29 cellular contexts compared by ENCODE assay signal in the genomic region with DNA sequence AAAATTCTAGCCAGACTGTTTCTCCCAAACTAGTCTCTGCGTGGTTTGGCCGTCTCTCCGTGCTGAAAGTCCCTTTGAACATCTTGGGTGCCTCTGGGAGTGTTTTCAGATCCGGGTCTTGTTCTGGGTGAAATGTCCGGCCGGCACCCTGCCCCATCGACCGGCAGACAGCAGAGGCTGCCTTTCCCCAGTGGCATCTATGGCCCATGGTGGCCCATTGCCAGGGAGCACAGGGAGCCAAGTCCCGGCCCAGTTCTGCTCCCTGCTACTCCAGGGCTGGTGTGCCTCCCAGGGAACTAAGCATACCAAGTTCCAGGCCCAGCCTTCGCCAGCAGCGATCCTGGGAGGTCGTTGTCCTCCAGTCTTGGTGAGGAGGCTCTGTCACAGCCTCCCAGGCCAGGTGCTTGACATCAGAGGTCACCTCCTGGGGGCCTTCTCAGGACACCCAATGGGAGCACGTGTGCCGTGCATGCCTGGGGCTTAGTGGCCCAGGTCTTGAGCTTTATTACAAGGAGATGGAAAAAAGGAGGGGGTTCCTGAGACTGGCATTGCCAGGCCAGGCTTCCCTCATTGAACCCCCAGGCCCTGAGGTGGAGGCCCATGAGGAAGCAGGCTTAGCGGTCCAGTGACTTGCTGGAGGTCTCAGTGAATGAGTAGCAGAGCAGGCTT. TPM values are rescaled to one million over a fixed set of nuclear protein-coding genes. Genes with fewer than 3 reads are reported as not detected.
DNase-seq lines count a peak whose midpoint lies in the region; ATAC-seq, FAIRE-seq and TF ChIP-seq lines count a peak whose summit lies in the region.
"Had no signal": no experiment of that assay in that cellular context is flagged by ENCODE, and none has a peak within 500 bp of the region (broad histone marks: within the 10 kb centered on the region; RNA-seq: fewer than 3 reads in every experiment).

No MANE protein-coding gene starts in this region.

- no peaks in the 10 kb centered on the region for H3K9me3 ChIP-seq in right atrium auricular region
- H3K9me3 ChIP-seq: A549, gastrocnemius medialis, left lung, transverse colon had no signal

- no peaks in the 10 kb centered on the region for H3K4me1 ChIP-seq in right atrium auricular region
- H3K4me1 ChIP-seq: A549, gastrocnemius medialis had no signal

- no peak overlapping the region for H3K27ac Mint-ChIP-seq in natural killer cell
- H3K27ac Mint-ChIP-seq: activated naive CD8-positive, alpha-beta T cell; activated T-helper 17 cell treated with anti-CD3 and anti-CD28 coated beads, Interleukin-2, amount 50 U/mL, for 72 hours; nephron progenitor cell had no signal

- no peaks in the 10 kb centered on the region for H3K27me3 ChIP-seq in right atrium auricular region

- H3K9me3 Mint-ChIP-seq in natural killer cell, result no peaks in the 10 kb centered on the region
- H3K9me3 Mint-ChIP-seq: activated T-helper 17 cell treated with anti-CD3 and anti-CD28 coated beads, Interleukin-2, amount 50 U/mL, for 72 hours; nephron progenitor cell had no signal

- intact Hi-C loops in Right ventricle myocardium inferior (cut with DNase I), result no loop called here
- intact Hi-C loops in head of caudate nucleus (cut with DNase I), result no loop called here
- intact Hi-C loops in natural killer cell (cut with micrococcal nuclease), result no loop called here

- no peaks in the 10 kb centered on the region for H3K36me3 Mint-ChIP-seq in natural killer cell
- H3K36me3 Mint-ChIP-seq: activated naive CD8-positive, alpha-beta T cell had no signal

- H3K27me3 Mint-ChIP-seq in natural killer cell (ENCODE audit: low read depth in 2 of 2), result no peaks in the 10 kb centered on the region
- H3K27me3 Mint-ChIP-seq: activated naive CD8-positive, alpha-beta T cell; activated T-helper 17 cell treated with anti-CD3 and anti-CD28 coated beads, Interleukin-2, amount 50 U/mL, for 72 hours had no signal

- no peak overlapping the region for H3K4me3 Mint-ChIP-seq in natural killer cell
- H3K4me3 Mint-ChIP-seq: activated naive CD8-positive, alpha-beta T cell; activated T-helper 17 cell treated with anti-CD3 and anti-CD28 coated beads, Interleukin-2, amount 50 U/mL, for 72 hours; CD14-positive monocyte; nephron progenitor cell had no signal

- H3K27ac ChIP-seq in right atrium auricular region, result no peak overlapping the region
- H3K27ac ChIP-seq: A549, gastrocnemius medialis, left lung, transverse colon, WERI-Rb-1 had no signal

- DNase-seq in Right ventricle myocardium inferior (ENCODE audit: missing footprints), result peak; percentile 57
- DNase-seq in right atrium auricular region (ENCODE audit: low spot score), result no peak
- peak; percentile 51 to 95 (median 85) for DNase-seq in head of caudate nucleus
- DNase-seq in middle frontal gyrus (ENCODE audit: extremely low spot score, low spot score), result peak; percentile 49
- no peak for DNase-seq in urothelium cell line (ENCODE audit: low spot score)
- DNase-seq in natural killer cell, result no peak
- no peak for DNase-seq in germinal center (ENCODE audit: low spot score)
- DNase-seq: activated CD4-positive, alpha-beta T cell treated with anti-CD3 and anti-CD28 coated beads, Interleukin-2, amount 50 U/mL, for 1 hour; activated CD8-positive, alpha-beta memory T cell treated with anti-CD3 and anti-CD28 coated beads, Interleukin-2, amount 50 U/mL, for 4 hours; effector CD8-positive, alpha-beta T cell; gastrocnemius medialis; IMR-90; NCI-H1105 treated with DMSO at 0.1 percent for 48 hours; NCI-H2081 treated with DMSO at 0.1 percent for 48 hours; nephron progenitor cell; RPMI8226; stimulated activated CD4-positive, alpha-beta T cell treated with anti-CD3 and anti-CD28 coated beads, Interleukin-4, amount 100 ng/mL, for 4 hours; stimulated activated naive CD8-positive, alpha-beta T cell treated with anti-CD3 and anti-CD28 coated beads, Interleukin-15, Interleukin-2, amounts not matched to agents 100 U/mL and 50 U/mL, for 24 hours; transverse colon; WERI-Rb-1 had no signal

- H3K4me3 ChIP-seq in right atrium auricular region, result no peak overlapping the region
- H3K4me3 ChIP-seq: A549, gastrocnemius medialis, left lung, transverse colon had no signal

- peak; percentile 5 for FAIRE-seq in urothelium cell line (lab: Jason Lieb, UNC)
- FAIRE-seq: A549, D721Med had no signal

- TF ChIP-seq CTCF in right atrium auricular region (IDR thresholded peaks at IDR 0.05) (no peak), natural killer cell (IDR thresholded peaks at IDR 0.05) (no peak)

- peaks cover 0 to 4% of the 10 kb centered on the region in 2 donors for H3K4me1 Mint-ChIP-seq in natural killer cell
- H3K4me1 Mint-ChIP-seq: activated T-helper 17 cell treated with anti-CD3 and anti-CD28 coated beads, Interleukin-2, amount 50 U/mL, for 72 hours had no signal

- ATAC-seq in Right ventricle myocardium inferior, result no peak
- ATAC-seq in GM21423 (IDR thresholded peaks at IDR 0.05; ENCODE audit: unreplicated experiment), result no peak
- no peak for ATAC-seq in natural killer cell
- ATAC-seq: activated T-helper 17 cell treated with anti-CD3 and anti-CD28 coated beads, Interleukin-2, amount 50 U/mL, for 72 hours; esophagus mucosa; gastrocnemius medialis; left lung; SK-N-SH treated with all-trans-retinoic acid at 6 μM for 48 hours; stimulated activated naive CD8-positive, alpha-beta T cell treated with anti-CD3 and anti-CD28 coated beads, Interleukin-15, Interleukin-2, amounts not matched to agents 100 U/mL and 50 U/mL, for 24 hours had no signal

- no peaks in the 10 kb centered on the region for H3K36me3 ChIP-seq in right atrium auricular region

RNA-seq across cellular contexts. Expression of gene PGS1, which starts 53.9 kb away (rescaled TPM):
- total RNA-seq in Right ventricle myocardium inferior, result 16.7 TPM
- 10 to 100 TPM; 21.2 to 21.8 TPM for total RNA-seq in right atrium auricular region
- 10 to 100 TPM; 47.9 to 53.6 (median 48.3) TPM for total RNA-seq in natural killer cell

Comparison
In these comparisons a context has a peak if more than half of its experiments do, and no peak if none do; other contexts are left out.
1. DNase-seq: peak in Right ventricle myocardium inferior (single experiment), head of caudate nucleus (42 of 42) and middle frontal gyrus (single experiment); none in right atrium auricular region (single experiment), urothelium cell line (single experiment), natural killer cell (single experiment) and germinal center (single experiment).